8 cellular contexts compared by ENCODE assay signal in the genomic region with DNA sequence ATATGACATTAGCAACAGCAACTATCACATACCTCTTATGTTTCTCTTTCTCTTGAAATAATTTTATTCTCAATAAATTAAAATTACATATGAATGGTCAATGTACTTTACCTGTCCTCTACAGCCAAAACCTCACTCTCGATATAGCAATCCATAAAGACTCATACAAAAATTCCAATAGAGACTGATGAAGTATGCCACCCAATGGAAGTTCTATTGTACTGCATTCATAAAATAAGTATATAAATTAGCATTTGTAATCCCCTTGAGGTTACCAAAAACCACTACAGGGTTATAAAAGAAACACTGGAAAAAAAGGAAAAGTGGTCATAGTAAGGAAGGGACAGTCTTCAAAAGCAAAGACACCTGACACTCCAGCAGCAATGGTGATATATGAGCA. TPM values are rescaled to one million over a fixed set of nuclear protein-coding genes. Genes with fewer than 3 reads are reported as not detected.
A peak's percentile ranks its signal among the peaks of the same experiment; 100 is the strongest.
DNase-seq lines count a peak whose midpoint lies in the region; ATAC-seq and TF ChIP-seq lines count a peak whose summit lies in the region.

No MANE protein-coding gene starts in this region.

- H3K4me1 ChIP-seq in Caco-2 (peaks cover 37% of the 10 kb centered on the region), Karpas-422 (ENCODE audit: low read length) (peaks cover 5% of the 10 kb centered on the region), right lobe of liver (peaks cover 0 to 3% (median 0%) of the 10 kb centered on the region in 4 donors), prostate gland (replicated peaks) (no peaks in the 10 kb centered on the region)

- H3K27me3 Mint-ChIP-seq in Caco-2 (ENCODE audit: insufficient read depth, unreplicated experiment) (no peaks in the 10 kb centered on the region), brain (no peaks in the 10 kb centered on the region), immature natural killer cell (ENCODE audit: low read depth in 3 of 3) (peaks cover 0 to 5% (median under 1%) of the 10 kb centered on the region in 3 donors)

- no peaks in the 10 kb centered on the region for H3K27me3 ChIP-seq in Caco-2 (replicated peaks; ENCODE audit: control insufficient read depth, insufficient read depth, low read length)
- H3K27me3 ChIP-seq in Karpas-422 (ENCODE audit: low read length), result no peaks in the 10 kb centered on the region
- H3K27me3 ChIP-seq in right lobe of liver, result no peaks in the 10 kb centered on the region
- no peaks in the 10 kb centered on the region for H3K27me3 ChIP-seq in prostate gland (replicated peaks; ENCODE audit: insufficient read depth)
- no peaks in the 10 kb centered on the region for H3K27me3 ChIP-seq in H7 (ENCODE audit: control insufficient read depth, insufficient read depth, low read length)

- no peaks in the 10 kb centered on the region; the same call in none of the 2 replicates for H3K36me3 ChIP-seq in Caco-2 (ENCODE audit: control insufficient read depth, insufficient read depth, low read length)
- peaks cover 3% of the 10 kb centered on the region; the same call in 1 of the 2 replicates for H3K36me3 ChIP-seq in Karpas-422 (ENCODE audit: insufficient read depth, low read length)
- no peaks in the 10 kb centered on the region for H3K36me3 ChIP-seq in right lobe of liver
- no peaks in the 10 kb centered on the region for H3K36me3 ChIP-seq in prostate gland
- H3K36me3 ChIP-seq in H7 (replicated peaks; ENCODE audit: control insufficient read depth, insufficient read depth, low read length), result no peaks in the 10 kb centered on the region

- DNase-seq in Caco-2, result no peak
- peak; percentile 55 for DNase-seq in Karpas-422
- no peak for DNase-seq in right lobe of liver
- DNase-seq in GM19238 (ENCODE audit: insufficient read length, low spot score), result no peak
- DNase-seq in prostate gland (ENCODE audit: low spot score), result no peak
- DNase-seq in H7, result no peak
- DNase-seq in immature natural killer cell, result no peak

- TF ChIP-seq CTCF in Caco-2 (IDR thresholded peaks at IDR 0.05; ENCODE audit: insufficient read depth in 1 of 2, low read depth in 1 of 2, low read length in 1 of 2, severe bottlenecking in 1 of 2, unreplicated experiment in 1 of 2), result peak; percentile 19 to 40
- TF ChIP-seq CTCF in brain (conservative IDR thresholded peaks at IDR 0.05), result peak; percentile 60
- TF ChIP-seq CTCF in right lobe of liver (IDR thresholded peaks at IDR 0.05), result peak; percentile 46 to 55 (median 54)
- peak in 1 of 4 experiments; percentile 9 for TF ChIP-seq CTCF in prostate gland (IDR thresholded peaks at IDR 0.05)

- H3K9me3 ChIP-seq in Caco-2 (no peaks in the 10 kb centered on the region), Karpas-422 (ENCODE audit: low read length) (no peaks in the 10 kb centered on the region), right lobe of liver (no peaks in the 10 kb centered on the region), prostate gland (no peaks in the 10 kb centered on the region)

- H3K36me3 Mint-ChIP-seq in Caco-2 (ENCODE audit: insufficient read depth, unreplicated experiment), result peaks cover 64% of the 10 kb centered on the region
- H3K36me3 Mint-ChIP-seq in brain, result no peaks in the 10 kb centered on the region
- peaks cover 5 to 15% (median 6%) of the 10 kb centered on the region in 3 donors for H3K36me3 Mint-ChIP-seq in immature natural killer cell

- WGBS in right lobe of liver (ENCODE audit: insufficient coverage, low coverage, low lambda C conversion rate, missing lambda C conversion rate), result 16% methylated on average over 1 of the region's 1 CpG
- WGBS in prostate gland, result 34% methylated on average over 1 of the region's 1 CpG

- H3K79me2 ChIP-seq in Karpas-422 (ENCODE audit: low read length), result no peaks in the 10 kb centered on the region

- BruUV-seq in Caco-2 (replicated peaks; lab: Mats Ljungman, UMichigan), result no TSS peak

- H3K4me1 Mint-ChIP-seq in Caco-2 (ENCODE audit: low read depth, unreplicated experiment) (peaks cover 21% of the 10 kb centered on the region), brain (no peaks in the 10 kb centered on the region), immature natural killer cell (no peaks in the 10 kb centered on the region)

- ATAC-seq in right lobe of liver, result peak; percentile 62 to 70 (median 66)

- no peak overlapping the region for H3K9ac ChIP-seq in Karpas-422 (ENCODE audit: low read length)

- H3K27ac Mint-ChIP-seq in Caco-2 (ENCODE audit: unreplicated experiment) (no peak overlapping the region), brain (no peak overlapping the region), immature natural killer cell (no peak overlapping the region)

- H2AFZ ChIP-seq in Karpas-422 (ENCODE audit: low read length), result no peak overlapping the region

- no peak overlapping the region for H3K4me3 ChIP-seq in Caco-2 (ENCODE audit: low read depth, low read length)
- no peak overlapping the region for H3K4me3 ChIP-seq in Karpas-422 (ENCODE audit: low read length)
- H3K4me3 ChIP-seq in right lobe of liver, result no peak overlapping the region
- no peak overlapping the region for H3K4me3 ChIP-seq in prostate gland
- H3K4me3 ChIP-seq in H7 (ENCODE audit: insufficient read depth, low read depth, low read length), result no peak overlapping the region

- intact Hi-C loops in Caco-2 (cut with micrococcal nuclease; ENCODE audit: unreplicated experiment) (loop anchor here (1.0 kb wide), 1 partner anchor 55 kb away; no protein-coding TSS in a partner anchor), right lobe of liver (cut with DNase I) (no loop called here), prostate gland (cut with DNase I) (loop anchor here (5.0 kb wide), 1 partner anchor 51 kb away; a partner anchor contains a TSS)

- no peak overlapping the region for H3K4me2 ChIP-seq in Karpas-422 (ENCODE audit: low read depth, low read length, poor library complexity, severe bottlenecking)

- H3K27ac ChIP-seq in Karpas-422 (ENCODE audit: low read length) (no peak overlapping the region), right lobe of liver (peak overlapping the region in 1 of 3 donors; percentile 19), prostate gland (no peak overlapping the region)

- H4K20me1 ChIP-seq in Karpas-422 (ENCODE audit: insufficient read depth, low read depth, low read length), result no peaks in the 10 kb centered on the region

- no peaks in the 10 kb centered on the region for H3K9me2 ChIP-seq in Karpas-422 (replicated peaks; ENCODE audit: insufficient read depth, low read length)

- H3K4me3 Mint-ChIP-seq in Caco-2 (ENCODE audit: unreplicated experiment), result no peak overlapping the region
- H3K4me3 Mint-ChIP-seq in brain, result no peak overlapping the region
- H3K4me3 Mint-ChIP-seq in immature natural killer cell, result no peak overlapping the region

- CTCF ChIA-PET in Caco-2 (lab: Charles Lee), result interaction anchor here (1.1 to 1.2 kb wide), 2 partner anchors 54 to 58 kb away, joined by 4 to 6 read pairs; no protein-coding TSS in a partner anchor

- no peak for TF ChIP-seq POLR2A in right lobe of liver (IDR thresholded peaks at IDR 0.05)
- no peak for TF ChIP-seq POLR2A in prostate gland (IDR thresholded peaks at IDR 0.05)

- H3K9me3 Mint-ChIP-seq in Caco-2 (ENCODE audit: unreplicated experiment), result no peaks in the 10 kb centered on the region
- no peaks in the 10 kb centered on the region for H3K9me3 Mint-ChIP-seq in brain
- H3K9me3 Mint-ChIP-seq in immature natural killer cell, result no peaks in the 10 kb centered on the region

- POLR2A ChIA-PET in Caco-2 (lab: Charles Lee), result no interaction called here

RNA-seq across cellular contexts. Expression of a gene that starts 32.8 kb away (rescaled TPM):
- 2.9 and 3.6 TPM in 2 replicates for total RNA-seq in Caco-2 (2022)
- total RNA-seq in Karpas-422 (2014; rRNA removed; shearing (Covaris generic); ENCODE audit: low replicate concordance), result not detected in 2 replicates
- polyA plus RNA-seq in brain (ENCODE audit: insufficient read depth, low read depth, low replicate concordance), result not detected
- 10 to 100 TPM in 5 of 6 experiments, 1 to 10 TPM in 1; 6.3 to 48.4 (median 18.4) TPM for total RNA-seq in right lobe of liver
- total RNA-seq in prostate gland, result under 1 TPM in 1 of 2 donors, not detected in 1; 0.28 TPM
- not detected in 2 replicates for total RNA-seq in H7 (2014; rRNA removed; shearing (Covaris generic))
- not detected for polyA plus RNA-seq in immature natural killer cell

RNA-seq across cellular contexts. Expression of a gene that starts 47.0 kb away (rescaled TPM):
- total RNA-seq in Caco-2 (2022) (67.6 and 69.7 TPM in 2 replicates), right lobe of liver (10 to 100 TPM in 5 of 6 experiments, 1 to 10 TPM in 1; 8.9 to 26.9 (median 19.4) TPM), prostate gland (10 to 100 TPM; 20.4 to 36.1 TPM)
- total RNA-seq in Karpas-422 (2014; rRNA removed; shearing (Covaris generic); ENCODE audit: low replicate concordance), result 11.5 and 11.9 TPM in 2 replicates
- polyA plus RNA-seq in brain (ENCODE audit: insufficient read depth, low read depth, low replicate concordance) (4.5 TPM), immature natural killer cell (1 to 10 TPM; 2.3 to 2.9 (median 2.5) TPM)
- total RNA-seq in H7 (2014; rRNA removed; shearing (Covaris generic)), result 2.7 and 5.6 TPM in 2 replicates

RNA-seq across cellular contexts. Expression of a gene that starts 49.8 kb away (rescaled TPM):
- total RNA-seq in Caco-2 (2022) (not detected in 2 replicates), right lobe of liver (1 to 10 TPM in 4 of 6 experiments, under 1 TPM in 2; 0.74 to 1.7 (median 1.1) TPM), prostate gland (not detected)
- total RNA-seq in Karpas-422 (2014; rRNA removed; shearing (Covaris generic); ENCODE audit: low replicate concordance), result not detected in 2 replicates
- polyA plus RNA-seq in brain (ENCODE audit: insufficient read depth, low read depth, low replicate concordance) (not detected), immature natural killer cell (not detected)
- total RNA-seq in H7 (2014; rRNA removed; shearing (Covaris generic)), result 0.24 TPM in 1 of 2 replicates, not detected in the other

Comparison
In these comparisons a context has a peak if more than half of its experiments do, and no peak if none do; other contexts are left out.
1. intact Hi-C loops: an anchor here in Caco-2 (1.0 kb wide) and prostate gland (5.0 kb wide); none called in right lobe of liver.